Comparison of ENCODE assay signal across 35 cellular contexts in genomic region chr4:5122114-5122513, GRCh38.
"Had no signal": no experiment of that assay in that cellular context is flagged by ENCODE, and none has a peak within 500 bp of the region (broad histone marks: within the 10 kb centered on the region; RNA-seq: fewer than 3 reads in every experiment).

No MANE protein-coding gene starts in this region.

- H3K4me3 ChIP-seq: adrenal gland, body of pancreas, breast epithelium had no signal

- H3K9me3 Mint-ChIP-seq: activated B cell treated with CpG ODN at 0.5 μM for 24 hours; activated CD4-positive, alpha-beta memory T cell treated with anti-CD3 and anti-CD28 coated beads for 36 hours; activated CD4-positive, alpha-beta T cell treated with anti-CD3 and anti-CD28 coated beads, Interleukin-2, amount 10 ng/mL, durations not matched to agents 24 days and 14 days; activated CD8-positive, alpha-beta T cell treated with anti-CD3 and anti-CD28 coated beads for 36 hours; activated naive CD4-positive, alpha-beta T cell treated with anti-CD3 and anti-CD28 coated beads for 36 hours; activated naive CD8-positive, alpha-beta T cell treated with anti-CD3 and anti-CD28 coated beads for 36 hours; activated T-cell treated with anti-CD3 and anti-CD28 coated beads, Interleukin-2, amount 50 U/mL, for 4 hours; activated T-helper 1 cell treated with anti-CD3 and anti-CD28 coated beads, Interleukin-12 subunit alpha, Interleukin-12 subunit beta, Interleukin-2, Interleukin-4 antibody, amounts not matched to agents 30 ng/mL and 10 ng/mL and 1 ng/mL, durations not matched to agents 14 hours and 24 hours and 36 hours; activated T-helper 17 cell treated with anti-CD3 and anti-CD28 coated beads, Interleukin-2, amount 50 U/mL, for 72 hours; T-helper 2 cell treated with Interferon-gamma antibody and Interleukin-4, amounts not matched to agents 5 μg/mL and 100 μg/mL, for 36 hours had no signal

- H3K27me3 Mint-ChIP-seq: activated B cell treated with CpG ODN at 0.5 μM for 24 hours; activated CD4-positive, alpha-beta T cell treated with anti-CD3 and anti-CD28 coated beads, Interleukin-2, amount 10 ng/mL, durations not matched to agents 24 days and 14 days had no signal

- H3K9me3 ChIP-seq: adrenal gland, body of pancreas, breast epithelium had no signal

- H3K27ac Mint-ChIP-seq: activated B cell treated with CpG ODN at 0.5 μM for 24 hours; activated CD4-positive, alpha-beta memory T cell treated with anti-CD3 and anti-CD28 coated beads for 36 hours; activated CD4-positive, alpha-beta T cell treated with anti-CD3 and anti-CD28 coated beads, Interleukin-2, amount 10 ng/mL, durations not matched to agents 24 days and 14 days; activated CD8-positive, alpha-beta T cell treated with anti-CD3 and anti-CD28 coated beads for 36 hours; activated naive CD4-positive, alpha-beta T cell treated with anti-CD3 and anti-CD28 coated beads for 36 hours; activated naive CD4-positive, alpha-beta T cell treated with anti-CD3 and anti-CD28 coated beads, Interleukin-2, amount 50 U/mL, for 72 hours; activated naive CD8-positive, alpha-beta T cell treated with anti-CD3 and anti-CD28 coated beads for 36 hours; activated T-cell treated with anti-CD3 and anti-CD28 coated beads, Interleukin-2, amount 50 U/mL, for 72 hours; activated T-helper 1 cell treated with anti-CD3 and anti-CD28 coated beads, Interleukin-12 subunit alpha, Interleukin-12 subunit beta, Interleukin-2, Interleukin-4 antibody, amounts not matched to agents 30 ng/mL and 10 ng/mL and 1 ng/mL, durations not matched to agents 14 hours and 24 hours and 36 hours; activated T-helper 17 cell treated with anti-CD3 and anti-CD28 coated beads, Interleukin-2, amount 50 U/mL, for 72 hours; T-helper 1 cell treated with Interleukin-12 subunit alpha and Interleukin-12 subunit beta and Interleukin-4 antibody, amounts not matched to agents 30 μg/mL and 1 μg/mL, for 36 hours; T-helper 2 cell treated with Interferon-gamma antibody and Interleukin-4, amounts not matched to agents 5 μg/mL and 100 μg/mL, for 36 hours had no signal

- DNase-seq: activated B cell treated with CpG ODN at 0.5 μM for 24 hours; activated CD4-positive, alpha-beta memory T cell treated with anti-CD3 and anti-CD28 coated beads for 36 hours; activated CD4-positive, alpha-beta T cell treated with anti-CD3 and anti-CD28 coated beads for 4 hours; activated CD4-positive, alpha-beta T cell treated with anti-CD3 and anti-CD28 coated beads, Interleukin-2, amount 10 ng/mL, durations not matched to agents 24 days and 14 days; activated CD4-positive, alpha-beta T cell treated with anti-CD3 and anti-CD28 coated beads, Interleukin-2, amount 50 U/mL, for 1 hour; activated CD4-positive, alpha-beta T cell treated with anti-CD3 and anti-CD28 coated beads, Interleukin-2, amount 50 U/mL, for 4 hours; activated CD4-positive, CD25-positive, alpha-beta regulatory T cell treated with anti-CD3 and anti-CD28 coated beads, Interleukin-2, amount 50 U/mL, for 72 hours; activated CD8-positive, alpha-beta memory T cell treated with anti-CD3 and anti-CD28 coated beads, Interleukin-2, amount 50 U/mL, for 4 hours; activated CD8-positive, alpha-beta T cell treated with anti-CD3 and anti-CD28 coated beads for 36 hours; activated effector memory CD4-positive, alpha-beta T cell treated with anti-CD3 and anti-CD28 coated beads, Interleukin-2, amount 50 U/mL, for 16 hours; activated gamma-delta T cell treated with Interleukin-2 at 50 U/mL for 16 hours; activated naive CD4-positive, alpha-beta T cell; activated naive CD4-positive, alpha-beta T cell treated with anti-CD3 and anti-CD28 coated beads for 36 hours; activated naive CD4-positive, alpha-beta T cell treated with anti-CD3 and anti-CD28 coated beads, Interleukin-2, amount 50 U/mL, for 16 hours; activated naive CD8-positive, alpha-beta T cell treated with anti-CD3 and anti-CD28 coated beads for 36 hours; activated T-cell treated with anti-CD3 and anti-CD28 coated beads for 4 hours; activated T-cell treated with anti-CD3 and anti-CD28 coated beads, Interleukin-2, amount 50 U/mL, for 1 hour; activated T-cell treated with anti-CD3 and anti-CD28 coated beads, Interleukin-2, amount 50 U/mL, for 4 hours; activated T-cell treated with anti-CD3 and anti-CD28 coated beads, Interleukin-2, amount 50 U/mL, for 72 hours; adrenal gland; amniotic stem cell; aorta; body of pancreas; brain microvascular endothelial cell; central memory CD4-positive, alpha-beta T cell; T-helper 2 cell; T-helper 9 cell had no signal

- H3K4me1 ChIP-seq: adrenal gland, body of pancreas, breast epithelium had no signal

- ATAC-seq: activated CD8-positive, alpha-beta T cell treated with anti-CD3 and anti-CD28 coated beads for 36 hours; activated T-cell treated with anti-CD3 and anti-CD28 coated beads, Interleukin-2, amount 50 U/mL, for 4 hours; activated T-cell treated with anti-CD3 and anti-CD28 coated beads, Interleukin-2, amount 50 U/mL, for 72 hours; activated T-helper 17 cell treated with anti-CD3 and anti-CD28 coated beads, Interleukin-2, amount 50 U/mL, for 72 hours; body of pancreas had no signal

- FAIRE-seq: TTC549 had no signal

- H3K4me1 Mint-ChIP-seq: activated B cell treated with CpG ODN at 0.5 μM for 24 hours; activated CD4-positive, alpha-beta T cell treated with anti-CD3 and anti-CD28 coated beads, Interleukin-2, amount 10 ng/mL, durations not matched to agents 24 days and 14 days; activated naive CD8-positive, alpha-beta T cell treated with anti-CD3 and anti-CD28 coated beads for 36 hours; activated T-helper 17 cell treated with anti-CD3 and anti-CD28 coated beads, Interleukin-2, amount 50 U/mL, for 72 hours had no signal

- H3K4me3 Mint-ChIP-seq: activated B cell treated with CpG ODN at 0.5 μM for 24 hours; activated CD4-positive, alpha-beta memory T cell treated with anti-CD3 and anti-CD28 coated beads for 36 hours; activated CD4-positive, alpha-beta T cell treated with anti-CD3 and anti-CD28 coated beads, Interleukin-2, amount 10 ng/mL, durations not matched to agents 24 days and 14 days; activated CD8-positive, alpha-beta T cell treated with anti-CD3 and anti-CD28 coated beads for 36 hours; activated naive CD4-positive, alpha-beta T cell treated with anti-CD3 and anti-CD28 coated beads for 36 hours; activated naive CD8-positive, alpha-beta T cell treated with anti-CD3 and anti-CD28 coated beads for 36 hours; activated T-cell treated with anti-CD3 and anti-CD28 coated beads, Interleukin-2, amount 50 U/mL, for 4 hours; activated T-cell treated with anti-CD3 and anti-CD28 coated beads, Interleukin-2, amount 50 U/mL, for 72 hours; activated T-helper 1 cell treated with anti-CD3 and anti-CD28 coated beads, Interleukin-12 subunit alpha, Interleukin-12 subunit beta, Interleukin-2, Interleukin-4 antibody, amounts not matched to agents 30 ng/mL and 10 ng/mL and 1 ng/mL, durations not matched to agents 14 hours and 24 hours and 36 hours; activated T-helper 17 cell treated with anti-CD3 and anti-CD28 coated beads, Interleukin-2, amount 50 U/mL, for 72 hours; T-helper 1 cell treated with Interleukin-12 subunit alpha and Interleukin-12 subunit beta and Interleukin-4 antibody, amounts not matched to agents 30 μg/mL and 1 μg/mL, for 36 hours; T-helper 2 cell treated with Interferon-gamma antibody and Interleukin-4, amounts not matched to agents 5 μg/mL and 100 μg/mL, for 36 hours had no signal

- H3K27me3 ChIP-seq: adrenal gland, body of pancreas, brain microvascular endothelial cell, breast epithelium had no signal

- H3K27ac ChIP-seq: adrenal gland, body of pancreas, brain microvascular endothelial cell, breast epithelium, VCaP had no signal

- H3K36me3 ChIP-seq: adrenal gland, brain microvascular endothelial cell, breast epithelium had no signal

- H3K36me3 Mint-ChIP-seq: activated CD4-positive, alpha-beta memory T cell treated with anti-CD3 and anti-CD28 coated beads for 36 hours; activated naive CD8-positive, alpha-beta T cell treated with anti-CD3 and anti-CD28 coated beads for 36 hours had no signal
